Comparison of ENCODE assay signal across 8 cellular contexts in genomic region chr2:85419009-85419711, GRCh38. TPM values are rescaled to one million over a fixed set of nuclear protein-coding genes. Genes with fewer than 3 reads are reported as not detected.
DNase-seq lines count a peak whose midpoint lies in the region; ATAC-seq and TF ChIP-seq lines count a peak whose summit lies in the region.

No MANE protein-coding gene starts in this region.

- peak overlapping the region; percentile 97 for H3K4me3 Mint-ChIP-seq in memory B cell

- ATAC-seq in HG02943 (IDR thresholded peaks at IDR 0.05; ENCODE audit: low read depth, unreplicated experiment) (peak; percentile 2), body of pancreas (no peak), memory B cell (ENCODE audit: low read depth) (no peak)

- no peaks in the 10 kb centered on the region for H3K36me3 Mint-ChIP-seq in memory B cell

- no peaks in the 10 kb centered on the region for H3K27me3 ChIP-seq in ACC112 (ENCODE audit: insufficient read depth, low read length)
- no peaks in the 10 kb centered on the region for H3K27me3 ChIP-seq in body of pancreas

- TF ChIP-seq CTCF in body of pancreas (IDR thresholded peaks at IDR 0.05) = no peak

- no peaks in the 10 kb centered on the region for H3K79me2 ChIP-seq in ACC112 (ENCODE audit: control insufficient read depth, insufficient read depth, low read length, unreplicated experiment)

- TF ChIP-seq POLR2A in body of pancreas (IDR thresholded peaks at IDR 0.05) = no peak

- no peaks in the 10 kb centered on the region for H3K9me3 Mint-ChIP-seq in memory B cell

- H2AFZ ChIP-seq in ACC112 (ENCODE audit: low read length, unreplicated experiment) = peak overlapping the region; percentile 96

- DNase-seq in body of pancreas = no peak
- no peak for DNase-seq in memory B cell (ENCODE audit: low spot score in 2 of 2)
- no peak for DNase-seq in NCI-H2081 treated with DMSO at 0.1 percent for 48 hours (lab: John Stamatoyannopoulos, UW)
- no peak for DNase-seq in glomerular visceral epithelial cell (ENCODE audit: extremely low spot score)
- DNase-seq in activated effector memory CD4-positive, alpha-beta T cell treated with anti-CD3 and anti-CD28 coated beads, Interleukin-2, amount 50 U/mL, for 16 hours = no peak
- no peak for DNase-seq in dermis blood vessel endothelial cell

- peaks cover 25% of the 10 kb centered on the region for H3K4me1 ChIP-seq in ACC112 (ENCODE audit: control insufficient read depth, insufficient read depth, low read length, unreplicated experiment)
- H3K4me1 ChIP-seq in body of pancreas = peaks cover 67% of the 10 kb centered on the region

- peak overlapping the region; percentile 91 for H3K27ac Mint-ChIP-seq in memory B cell

- 32 to 34% methylated on average over 14 to 17 of the region's 17 CpGs for WGBS in body of pancreas, 2 donors

- no peaks in the 10 kb centered on the region for H3K36me3 ChIP-seq in ACC112 (ENCODE audit: insufficient read depth, low read length)
- H3K36me3 ChIP-seq in body of pancreas (replicated peaks in 1 of 2; ENCODE audit: insufficient read depth in 1 of 2, low read depth in 2 of 2) = no peaks in the 10 kb centered on the region

- H3K9me3 ChIP-seq in body of pancreas = no peaks in the 10 kb centered on the region

- intact Hi-C loops in body of pancreas (cut with DNase I) = no loop called here

- H3K4me3 ChIP-seq in ACC112 (ENCODE audit: low read depth, low read length) (peak overlapping the region; percentile 91), body of pancreas (peak overlapping the region; percentile 49 to 70)

- peak overlapping the region; percentile 74 for H3K27ac ChIP-seq in ACC112 (ENCODE audit: low read depth, low read length)
- peak overlapping the region; percentile 78 to 96 (median 94) for H3K27ac ChIP-seq in body of pancreas

- H3K4me1 Mint-ChIP-seq in memory B cell = peaks cover 13% of the 10 kb centered on the region

- no peaks in the 10 kb centered on the region for H3K27me3 Mint-ChIP-seq in memory B cell

RNA-seq across cellular contexts. Expression of gene SH2D6, which starts 0.6 kb away (rescaled TPM):
- total RNA-seq in body of pancreas (10 to 100 TPM in 1 of 2 donors, under 1 TPM in 1; 0.26 to 15.5 TPM), dermis blood vessel endothelial cell (not detected in 2 replicates)

RNA-seq across cellular contexts. Expression of gene CAPG, which starts 9.0 kb away (rescaled TPM):
- 10 to 100 TPM; 26.0 to 35.0 TPM for total RNA-seq in body of pancreas
- total RNA-seq in dermis blood vessel endothelial cell = 46.1 and 56.3 TPM in 2 replicates
